ENCODE assay signal across 1 cellular context in genomic region chr4:144355809-144356757, GRCh38.
TF ChIP-seq lines count a peak whose summit lies in the region.

No MANE protein-coding gene starts in this region.

TF ChIP-seq in H1, 55 proteins besides CTCF, POLR2A, EP300 and RAD21 (continued from another document):
- 0 out of 2 replicates have a peak, but pooled peaks have one; percentile 7 for TF ChIP-seq YY1 (IDR thresholded peaks at IDR 0.05; ENCODE audit: low read depth, low read length)
- TF ChIP-seq GABPA (IDR thresholded peaks at IDR 0.05; ENCODE audit: borderline replicate concordance, insufficient read depth, low read length): no peak
